In genomic region chr16:62406387-62406786, GRCh38 we compare ENCODE assay signal across 25 cellular contexts.
"Had no signal": no experiment of that assay in that cellular context is flagged by ENCODE, and none has a peak within 500 bp of the region (broad histone marks: within the 10 kb centered on the region; RNA-seq: fewer than 3 reads in every experiment).

No MANE protein-coding gene starts in this region.

- H3K27ac ChIP-seq: coronary artery, dorsolateral prefrontal cortex, esophagus muscularis mucosa, foreskin keratinocyte, gastroesophageal sphincter, heart left ventricle, hepatocyte, left lung, lower lobe of right lung had no signal

- H3K9me3 Mint-ChIP-seq: mesothelial cell of epicardium had no signal

- H3K4me3 Mint-ChIP-seq: immature natural killer cell, mesothelial cell of epicardium, naive B cell had no signal

- H3K27me3 ChIP-seq: dorsolateral prefrontal cortex, esophagus muscularis mucosa, foreskin keratinocyte, gastroesophageal sphincter, heart left ventricle, hepatocyte, left lung had no signal

- ATAC-seq: foreskin keratinocyte, gastroesophageal sphincter, heart left ventricle, left cardiac atrium, left lung, left ventricle myocardium superior, lower lobe of right lung, mucosa of descending colon had no signal

- H3K27me3 Mint-ChIP-seq: naive B cell had no signal

- H3K4me2 ChIP-seq: hepatocyte had no signal

- H3K4me1 ChIP-seq: esophagus muscularis mucosa, foreskin keratinocyte, gastroesophageal sphincter, heart left ventricle, left lung, lower lobe of right lung had no signal

- DNase-seq: dermis blood vessel endothelial cell; dorsolateral prefrontal cortex; effector CD4-positive, alpha-beta T cell; effector memory CD4-positive, alpha-beta T cell; foreskin keratinocyte; heart left ventricle; hypothalamus; immature natural killer cell; islet precursor cell; kidney; left cardiac atrium; left lung; left ventricle myocardium superior; lower lobe of right lung; mesenchymal stem cell; mucosa of descending colon; naive B cell had no signal

- H3K36me3 Mint-ChIP-seq: mesothelial cell of epicardium, naive B cell had no signal

- H3K79me2 ChIP-seq: hepatocyte had no signal

- H3K4me1 Mint-ChIP-seq: immature natural killer cell, mesothelial cell of epicardium, naive B cell had no signal

- H3K9me3 ChIP-seq: esophagus muscularis mucosa, gastroesophageal sphincter, lower lobe of right lung had no signal

- H2AFZ ChIP-seq: hepatocyte had no signal

- FAIRE-seq: colon, endothelial cell of umbilical vein, frontal cortex, kidney had no signal

- H3K4me3 ChIP-seq: coronary artery, dorsolateral prefrontal cortex, esophagus muscularis mucosa, gastroesophageal sphincter, heart left ventricle, hepatocyte, left lung, lower lobe of right lung, mucosa of descending colon had no signal

- H3K27ac Mint-ChIP-seq: immature natural killer cell, mesothelial cell of epicardium, naive B cell had no signal

- H3K36me3 ChIP-seq: esophagus muscularis mucosa, gastroesophageal sphincter, heart left ventricle, left lung, lower lobe of right lung had no signal
